ENCODE assay signal across 9 cellular contexts in the genomic region with DNA sequence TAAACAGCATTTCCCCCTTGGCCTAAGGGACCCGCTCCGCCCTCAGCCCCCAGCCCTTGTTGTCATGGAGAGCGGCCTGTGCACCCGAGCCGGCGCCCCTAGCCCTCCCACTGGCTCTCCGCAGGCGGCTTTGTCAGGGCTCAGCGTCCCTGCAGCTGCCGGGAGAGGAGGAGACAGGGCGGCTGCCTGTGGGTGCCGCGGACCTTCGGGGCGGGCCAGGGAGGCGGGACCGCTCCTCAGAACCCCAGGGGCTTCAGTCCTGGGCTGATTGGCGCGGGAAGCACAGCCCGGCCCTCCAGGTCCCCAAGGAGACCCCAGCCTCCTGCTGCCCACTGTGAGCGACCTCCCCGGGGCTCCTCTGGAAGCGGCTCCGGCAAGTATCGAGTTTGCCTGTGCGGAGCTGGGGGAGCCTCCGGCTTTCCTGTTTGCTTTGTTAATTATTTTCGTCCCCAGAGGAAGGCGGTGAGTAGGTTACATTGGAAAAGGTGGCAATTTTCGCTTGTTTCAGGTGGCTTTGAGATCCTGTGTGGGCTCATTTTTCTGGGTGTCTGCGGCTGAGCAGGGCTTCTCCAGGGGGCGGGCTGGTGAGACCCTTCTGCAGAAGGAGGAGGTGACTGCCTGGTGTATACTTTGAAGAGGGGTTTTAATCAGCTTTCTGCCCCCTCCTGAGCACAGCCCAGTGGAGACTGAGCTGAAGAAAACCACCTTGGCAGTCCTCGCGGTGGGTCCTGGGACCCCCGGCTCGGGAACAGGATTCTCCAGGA. TPM values are rescaled to one million over a fixed set of nuclear protein-coding genes. Genes with fewer than 3 reads are reported as not detected.
DNase-seq lines count a peak whose midpoint lies in the region; ATAC-seq, FAIRE-seq and TF ChIP-seq lines count a peak whose summit lies in the region.
"Had no signal": no experiment of that assay in that cellular context is flagged by ENCODE, and none has a peak within 500 bp of the region (broad histone marks: within the 10 kb centered on the region; RNA-seq: fewer than 3 reads in every experiment).

A gene with protein sequence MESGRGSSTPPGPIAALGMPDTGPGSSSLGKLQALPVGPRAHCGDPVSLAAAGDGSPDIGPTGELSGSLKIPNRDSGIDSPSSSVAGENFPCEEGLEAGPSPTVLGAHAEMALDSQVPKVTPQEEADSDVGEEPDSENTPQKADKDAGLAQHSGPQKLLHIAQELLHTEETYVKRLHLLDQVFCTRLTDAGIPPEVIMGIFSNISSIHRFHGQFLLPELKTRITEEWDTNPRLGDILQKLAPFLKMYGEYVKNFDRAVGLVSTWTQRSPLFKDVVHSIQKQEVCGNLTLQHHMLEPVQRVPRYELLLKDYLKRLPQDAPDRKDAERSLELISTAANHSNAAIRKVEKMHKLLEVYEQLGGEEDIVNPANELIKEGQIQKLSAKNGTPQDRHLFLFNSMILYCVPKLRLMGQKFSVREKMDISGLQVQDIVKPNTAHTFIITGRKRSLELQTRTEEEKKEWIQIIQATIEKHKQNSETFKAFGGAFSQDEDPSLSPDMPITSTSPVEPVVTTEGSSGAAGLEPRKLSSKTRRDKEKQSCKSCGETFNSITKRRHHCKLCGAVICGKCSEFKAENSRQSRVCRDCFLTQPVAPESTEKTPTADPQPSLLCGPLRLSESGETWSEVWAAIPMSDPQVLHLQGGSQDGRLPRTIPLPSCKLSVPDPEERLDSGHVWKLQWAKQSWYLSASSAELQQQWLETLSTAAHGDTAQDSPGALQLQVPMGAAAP (plus strand): TSS at position 256 of the 764 bp plus-strand sequence. CDS start 28,734 bp downstream, outside the sequence.

- FAIRE-seq in kidney (lab: Jason Lieb, UNC): no peak

- peak; percentile 38 for DNase-seq in NCI-H2227 (lab: John Stamatoyannopoulos, UW; ENCODE audit: unreplicated experiment)
- DNase-seq in NCI-H2227 treated with DMSO at 0.1 percent for 48 hours (lab: John Stamatoyannopoulos, UW): no peak
- no peak for DNase-seq in SK-N-MC (ENCODE audit: low read depth, low spot score)
- peak; percentile 26 to 48 (median 36) for DNase-seq in body of pancreas
- no peak for DNase-seq in kidney
- DNase-seq in stimulated activated CD4-positive, alpha-beta T cell treated with anti-CD3 and anti-CD28 coated beads, Interleukin-4, amount 100 ng/mL, for 4 hours: peak; percentile 34 to 45
- no peak for DNase-seq in GF-D8 (lab: John Stamatoyannopoulos, UW)
- DNase-seq in NK-92 (lab: John Stamatoyannopoulos, UW; ENCODE audit: unreplicated experiment): no peak

- 3 to 4% methylated on average over 20 to 36 of the region's 36 CpGs for WGBS in body of pancreas, 2 donors

- H3K4me3 ChIP-seq in SK-N-MC (peak within 1 kb of the TSS; percentile 86), body of pancreas (peak within 1 kb of the TSS; percentile 33 to 38), kidney (ENCODE audit: low read length in 2 of 2) (peak within 1 kb of the TSS; percentile 45 to 64)

- peak in 1 of 3 donors; percentile 7 for TF ChIP-seq POLR2A in body of pancreas (IDR thresholded peaks at IDR 0.05)

- H3K27me3 ChIP-seq in body of pancreas: peaks cover 0 to 7% of the 10 kb centered on the region in 2 donors

- intact Hi-C loops in body of pancreas (cut with DNase I): no loop called here
- intact Hi-C loops in kidney (cut with DNase I): no loop called here

- H3K9me3 ChIP-seq in SK-N-MC (ENCODE audit: low read depth, low read length) (no peaks in the 10 kb centered on the region), body of pancreas (no peaks in the 10 kb centered on the region), kidney (ENCODE audit: control insufficient read depth in 1 of 2, low read length in 2 of 2) (no peaks in the 10 kb centered on the region)

- peak; percentile 72 for ATAC-seq in body of pancreas

- H3K27ac ChIP-seq in SK-N-MC (no peak within 1 kb of the TSS), body of pancreas (peak within 1 kb of the TSS in 1 of 4 donors; percentile 33), kidney (ENCODE audit: low read depth in 2 of 2, low read length in 2 of 2) (no peak within 1 kb of the TSS)
- H3K27ac ChIP-seq: C4-2B had no signal

- peaks cover 10% of the 10 kb centered on the region for H3K4me1 ChIP-seq in body of pancreas
- H3K4me1 ChIP-seq in kidney (ENCODE audit: control insufficient read depth in 1 of 2, insufficient read depth in 1 of 2, low read depth in 1 of 2, low read length in 2 of 2): peaks cover 0 to 4% of the 10 kb centered on the region in 2 donors

- TF ChIP-seq CTCF in body of pancreas (IDR thresholded peaks at IDR 0.05): no peak
- no peak for TF ChIP-seq CTCF in kidney (IDR thresholded peaks at IDR 0.05; ENCODE audit: borderline replicate concordance, extremely low read depth, insufficient read depth)

- H3K9ac ChIP-seq in SK-N-MC (ENCODE audit: insufficient read length) (peak within 1 kb of the TSS; percentile 60), kidney (ENCODE audit: low read length in 2 of 2) (peak within 1 kb of the TSS; percentile 32 to 35)

- H3K36me3 ChIP-seq in SK-N-MC (ENCODE audit: insufficient read depth, low read length) (no peaks in the 10 kb centered on the region), body of pancreas (replicated peaks in 1 of 2; ENCODE audit: insufficient read depth in 1 of 2, low read depth in 2 of 2) (no peaks in the 10 kb centered on the region), kidney (ENCODE audit: control insufficient read depth in 1 of 2, insufficient read depth in 2 of 2, low read length in 2 of 2) (no peaks in the 10 kb centered on the region)

RNA-seq across cellular contexts. Expression of the gene that starts here (rescaled TPM):
- total RNA-seq in body of pancreas (10 to 100 TPM; 12.2 to 13.2 TPM), kidney (12.1 TPM)
- polyA plus RNA-seq in kidney (ENCODE audit: insufficient read depth, low read depth, low replicate concordance): 7.4 TPM

Comparison
In these comparisons a context has a peak if more than half of its experiments do, and no peak if none do; other contexts are left out.
1. DNase-seq: peak in NCI-H2227 (single experiment), body of pancreas (4 of 4) and stimulated activated CD4-positive, alpha-beta T cell treated with anti-CD3 and anti-CD28 coated beads, Interleukin-4, amount 100 ng/mL, for 4 hours (2 of 2); none in NCI-H2227 treated with DMSO at 0.1 percent for 48 hours (single experiment), SK-N-MC (single experiment), kidney (single experiment), GF-D8 (single experiment) and NK-92 (single experiment).
2. H3K4me3 ChIP-seq: peak in every context shown above with its lines; median percentile 86 in SK-N-MC; 54 in kidney; 36 in body of pancreas.